ENCODE assay signal across 24 cellular contexts in genomic region chr14:40213701-40214100, GRCh38.
"Had no signal": no experiment of that assay in that cellular context is flagged by ENCODE, and none has a peak within 500 bp of the region (broad histone marks: within the 10 kb centered on the region; RNA-seq: fewer than 3 reads in every experiment).

No MANE protein-coding gene starts in this region.

- H3K27ac ChIP-seq: esophagus squamous epithelium, heart right ventricle, ovary, prostate gland, upper lobe of left lung, vagina had no signal

- H3K4me2 ChIP-seq: smooth muscle cell had no signal

- H3K27me3 ChIP-seq: esophagus squamous epithelium, heart right ventricle, ovary, upper lobe of left lung, vagina had no signal

- ATAC-seq: activated naive CD8-positive, alpha-beta T cell treated with anti-CD3 and anti-CD28 coated beads, Interleukin-2, amount 50 U/mL, for 24 hours; heart right ventricle; naive thymus-derived CD4-positive, alpha-beta T cell; stimulated activated memory B cell treated with anti-CD40 and anti-IgM and Interleukin-4, amounts not matched to agents 10 μg/mL and 1 μg/mL and 100 μg/mL, for 72 hours; stimulated activated naive CD8-positive, alpha-beta T cell treated with anti-CD3 and anti-CD28 coated beads, Interleukin-15, amount 100 ng/mL, for 72 hours; WTC11 had no signal

- DNase-seq: activated CD4-positive, alpha-beta memory T cell treated with anti-CD3 and anti-CD28 coated beads, Interleukin-2, amount 10 ng/mL, durations not matched to agents 7 days and 5 days; activated CD4-positive, alpha-beta T cell treated with anti-CD3 and anti-CD28 coated beads for 1 hour; activated CD4-positive, alpha-beta T cell treated with anti-CD3 and anti-CD28 coated beads, Interleukin-2, amount 10 ng/mL, durations not matched to agents 7 days and 5 days; activated naive CD8-positive, alpha-beta T cell treated with anti-CD3 and anti-CD28 coated beads, Interleukin-2, amount 50 U/mL, for 24 hours; activated T-cell treated with anti-CD3 and anti-CD28 coated beads, Interleukin-2, amount 50 U/mL, for 48 hours; amygdala; central memory CD4-positive, alpha-beta T cell; esophagus squamous epithelium; foreskin melanocyte; heart right ventricle; midbrain; naive thymus-derived CD4-positive, alpha-beta T cell; ovary; stimulated activated CD4-positive, alpha-beta T cell treated with anti-CD3 and anti-CD28 coated beads, Interleukin-1b, Interleukin-23, amount 100 ng/mL, for 48 hours; stimulated activated CD4-positive, alpha-beta T cell treated with anti-CD3 and anti-CD28 coated beads, Interleukin-4, amount 100 ng/mL, for 4 hours; stimulated activated CD8-positive, alpha-beta memory T cell treated with anti-CD3 and anti-CD28 coated beads, Interleukin-4, amount 100 ng/mL, for 48 hours; stimulated activated naive CD8-positive, alpha-beta T cell treated with anti-CD3 and anti-CD28 coated beads, Interleukin-15, amount 100 ng/mL, for 72 hours; substantia nigra had no signal

- H3K4me3 ChIP-seq: esophagus squamous epithelium, heart right ventricle, ovary, prostate gland, smooth muscle cell, upper lobe of left lung, vagina had no signal

- H3K36me3 ChIP-seq: esophagus squamous epithelium, heart right ventricle, ovary, prostate gland, upper lobe of left lung, vagina had no signal

- H3K9me3 ChIP-seq: ovary, prostate gland, vagina had no signal
